Comparison of ENCODE assay signal across 8 cellular contexts in the genomic region with DNA sequence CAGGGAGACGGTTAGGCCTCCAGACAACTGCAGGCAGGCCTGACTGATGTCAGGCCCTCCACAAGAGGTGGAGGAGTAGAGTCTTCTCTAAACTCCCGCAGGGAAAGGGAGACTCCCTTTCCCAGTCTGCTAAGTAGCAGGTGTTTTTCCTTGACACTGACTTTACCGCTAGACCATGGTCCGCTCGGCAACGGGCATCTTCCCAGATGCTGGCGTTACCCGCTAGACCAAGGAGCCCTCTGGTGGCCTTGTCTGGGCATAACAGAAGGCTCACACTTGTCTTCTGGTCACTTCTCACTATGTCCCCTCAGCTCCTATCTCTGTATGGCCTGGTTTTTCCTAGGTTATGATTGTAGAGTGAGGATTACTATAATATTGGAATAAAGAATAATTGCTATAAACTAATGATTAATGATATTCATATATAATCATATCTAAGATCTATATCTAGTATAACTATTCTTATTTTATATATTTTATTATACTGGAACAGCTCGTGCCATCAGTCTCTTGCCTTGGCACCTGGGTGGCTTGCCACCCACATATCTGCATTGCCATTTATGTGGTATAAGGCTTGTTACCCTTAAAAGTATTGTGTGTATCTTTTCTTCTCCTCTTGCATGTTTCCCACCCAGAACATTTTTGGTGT. TPM values are rescaled to one million over a fixed set of nuclear protein-coding genes. Genes with fewer than 3 reads are reported as not detected.
DNase-seq lines count a peak whose midpoint lies in the region; ATAC-seq and TF ChIP-seq lines count a peak whose summit lies in the region.
"Not testable (repeated sequence)": the region's sequence is repeated elsewhere in the genome, so short reads cannot be mapped to it uniquely, and the experiment has no call there.

No MANE protein-coding gene starts in this region.

- not testable (repeated sequence) for H3K27ac ChIP-seq in DND-41 (ENCODE audit: low read length); testis

- not testable (repeated sequence) for H3K27ac Mint-ChIP-seq in activated T-cell treated with anti-CD3 and anti-CD28 coated beads, Interleukin-2, amount 50 U/mL, for 24 hours

- H3K9ac ChIP-seq in DND-41 (ENCODE audit: low read depth, low read length), result not testable (repeated sequence)

- H3K36me3 Mint-ChIP-seq in activated T-cell treated with anti-CD3 and anti-CD28 coated beads, Interleukin-2, amount 50 U/mL, for 24 hours (ENCODE audit: low read depth), result not testable (repeated sequence)

- H3K79me2 ChIP-seq in DND-41 (ENCODE audit: insufficient read depth, low read length), result not testable (repeated sequence)

- not testable (repeated sequence) for H4K20me1 ChIP-seq in DND-41 (ENCODE audit: insufficient read depth, low read length)

- 26 to 54% methylated on average over 9 of the region's 9 CpGs for WGBS in testis, 2 donors

- H3K27me3 ChIP-seq in DND-41 (ENCODE audit: insufficient read depth, low read length, poor library complexity); testis: not testable (repeated sequence)

- ATAC-seq in DND-41 (ENCODE audit: insufficient read depth, low read depth); sciatic nerve: not testable (repeated sequence)

- H3K36me3 ChIP-seq in DND-41 (ENCODE audit: insufficient read depth, low read length); testis (ENCODE audit: low read depth, missing control alignments): not testable (repeated sequence)

- TF ChIP-seq CTCF in DND-41 (IDR thresholded peaks at IDR 0.05; ENCODE audit: borderline replicate concordance, extremely low read depth, low read length, poor library complexity, severe bottlenecking) (peak; percentile 58), testis (IDR thresholded peaks at IDR 0.05) (peak in 2 of 3 experiments; percentile 56 to 58)

- H3K9me3 Mint-ChIP-seq in activated T-cell treated with anti-CD3 and anti-CD28 coated beads, Interleukin-2, amount 50 U/mL, for 24 hours, result not testable (repeated sequence)

- intact Hi-C loops in sciatic nerve (cut with DNase I), result loop anchor here (5.0 kb wide), 1 partner anchor 422 kb away; the partner anchor contains the start of gene CILP2
- intact Hi-C loops in testis (cut with DNase I; ENCODE audit: low total_unique reads), result not testable (repeated sequence)

- H3K27me3 Mint-ChIP-seq in activated T-cell treated with anti-CD3 and anti-CD28 coated beads, Interleukin-2, amount 50 U/mL, for 24 hours, result not testable (repeated sequence)

- not testable (repeated sequence) for H3K4me2 ChIP-seq in DND-41 (ENCODE audit: insufficient read depth, low read length)

- not testable (repeated sequence) for H3K4me1 ChIP-seq in DND-41 (ENCODE audit: insufficient read depth, low read length); testis

- DNase-seq in DND-41 (peak; percentile 45), NCI-H1092 treated with DMSO at 0.1 percent for 48 hours (lab: John Stamatoyannopoulos, UW) (peak; percentile 47), SHP77 treated with DMSO at 0.1 percent for 48 hours (lab: John Stamatoyannopoulos, UW) (peak; percentile 34), kidney tubule cell (ENCODE audit: low spot score) (peak; percentile 62), sciatic nerve (ENCODE audit: low spot score) (peak; percentile 85), testis (peak; percentile 83)
- peak; percentile 78 for DNase-seq in activated T-cell treated with anti-CD3 and anti-CD28 coated beads, Interleukin-2, amount 50 U/mL, for 24 hours
- peak; percentile 48 for DNase-seq in effector CD4-positive, alpha-beta T cell

- not testable (repeated sequence) for H3K4me3 Mint-ChIP-seq in activated T-cell treated with anti-CD3 and anti-CD28 coated beads, Interleukin-2, amount 50 U/mL, for 24 hours

- TF ChIP-seq POLR2A in testis (IDR thresholded peaks at IDR 0.05), result not testable (repeated sequence)

- not testable (repeated sequence) for H2AFZ ChIP-seq in DND-41 (ENCODE audit: low read depth, low read length)

- not testable (repeated sequence) for H3K9me3 ChIP-seq in DND-41 (ENCODE audit: insufficient read depth, low read length, severe bottlenecking); testis

- not testable (repeated sequence) for H3K4me1 Mint-ChIP-seq in activated T-cell treated with anti-CD3 and anti-CD28 coated beads, Interleukin-2, amount 50 U/mL, for 24 hours (ENCODE audit: low read depth)

- not testable (repeated sequence) for H3K4me3 ChIP-seq in DND-41 (ENCODE audit: low read depth in 1 of 2, low read length in 2 of 2); testis

RNA-seq across cellular contexts. Expression of gene ZNF93, which starts 58.5 kb away (rescaled TPM):
- total RNA-seq in sciatic nerve (3.6 TPM), testis (10 to 100 TPM; 10.7 to 14.1 TPM)
- 4.9 TPM for polyA plus RNA-seq in testis (ENCODE audit: insufficient read depth, low read depth, low replicate concordance)

Comparison
In these comparisons a context has a peak if more than half of its experiments do, and no peak if none do; other contexts are left out.
1. DNase-seq: peak in every context shown above with its lines; median percentile 85 in sciatic nerve; 83 in testis; 78 in activated T-cell treated with anti-CD3 and anti-CD28 coated beads, Interleukin-2, amount 50 U/mL, for 24 hours; 62 in kidney tubule cell; 48 in effector CD4-positive, alpha-beta T cell; 47 in NCI-H1092 treated with DMSO at 0.1 percent for 48 hours; 45 in DND-41; 34 in SHP77 treated with DMSO at 0.1 percent for 48 hours.